1 cellular context compared by ENCODE assay signal in genomic region chr19:57410748-57411671, GRCh38.
TF ChIP-seq lines count a peak whose summit lies in the region.

Gene ZNF17, plus strand, starts transcription at chr19:57411161. Its CDS starts 2,455 bp downstream, at chr19:57413616.

TF ChIP-seq in K562, 482 proteins besides CTCF, POLR2A, EP300 and RAD21 (continued from another document and continues in another):
- TF ChIP-seq AFF1 (IDR thresholded peaks at IDR 0.05; ENCODE audit: low read depth in 1 of 2, partially characterized antibody in 2 of 2) (peak in 1 of 2 experiments; percentile 91), POLR2H (tag; IDR thresholded peaks at IDR 0.05; ENCODE audit: low read depth) (no peak), RBM25 (IDR thresholded peaks at IDR 0.05; ENCODE audit: low read depth, low read length, severe bottlenecking) (peak; percentile 49), CBX8 (IDR thresholded peaks at IDR 0.05; ENCODE audit: borderline replicate concordance, extremely low read depth, low read depth, low read length, poor library complexity, severe bottlenecking) (no peak), ETS1 (conservative IDR thresholded peaks at IDR 0.05; ENCODE audit: control insufficient read depth, low read depth, low read length) (peak; percentile 72), SUPT5H (IDR thresholded peaks at IDR 0.05) (peak; percentile 74), CUX1 (CRISPR knock-in tag; IDR thresholded peaks at IDR 0.05) (no peak), POLR2G (IDR thresholded peaks at IDR 0.05; ENCODE audit: low read depth, low read length) (peak; percentile 65), ELF1 (tag; IDR thresholded peaks at IDR 0.05) (0 out of 2 replicates have a peak, but pooled peaks have one; percentile 27), NFE2 (IDR thresholded peaks at IDR 0.05; ENCODE audit: low read depth) (no peak), ZNF318 (IDR thresholded peaks at IDR 0.05; ENCODE audit: borderline replicate concordance in 1 of 2, low read depth in 1 of 2) (no peak), CREB3L1 (IDR thresholded peaks at IDR 0.05; ENCODE audit: borderline replicate concordance, low read depth) (peak; percentile 73), HBP1 (CRISPR knock-in tag; IDR thresholded peaks at IDR 0.05) (no peak), CBX1 (IDR thresholded peaks at IDR 0.05; ENCODE audit: low read depth) (0 out of 2 replicates have a peak, but pooled peaks have one; percentile 40), ZNF395 (CRISPR knock-in tag; IDR thresholded peaks at IDR 0.05) (no peak), CCAR2 (IDR thresholded peaks at IDR 0.05; ENCODE audit: low read depth, low read length) (no peak), ZNF592 (IDR thresholded peaks at IDR 0.05) (no peak)
